Comparison of ENCODE assay signal across 9 cellular contexts in the genomic region with DNA sequence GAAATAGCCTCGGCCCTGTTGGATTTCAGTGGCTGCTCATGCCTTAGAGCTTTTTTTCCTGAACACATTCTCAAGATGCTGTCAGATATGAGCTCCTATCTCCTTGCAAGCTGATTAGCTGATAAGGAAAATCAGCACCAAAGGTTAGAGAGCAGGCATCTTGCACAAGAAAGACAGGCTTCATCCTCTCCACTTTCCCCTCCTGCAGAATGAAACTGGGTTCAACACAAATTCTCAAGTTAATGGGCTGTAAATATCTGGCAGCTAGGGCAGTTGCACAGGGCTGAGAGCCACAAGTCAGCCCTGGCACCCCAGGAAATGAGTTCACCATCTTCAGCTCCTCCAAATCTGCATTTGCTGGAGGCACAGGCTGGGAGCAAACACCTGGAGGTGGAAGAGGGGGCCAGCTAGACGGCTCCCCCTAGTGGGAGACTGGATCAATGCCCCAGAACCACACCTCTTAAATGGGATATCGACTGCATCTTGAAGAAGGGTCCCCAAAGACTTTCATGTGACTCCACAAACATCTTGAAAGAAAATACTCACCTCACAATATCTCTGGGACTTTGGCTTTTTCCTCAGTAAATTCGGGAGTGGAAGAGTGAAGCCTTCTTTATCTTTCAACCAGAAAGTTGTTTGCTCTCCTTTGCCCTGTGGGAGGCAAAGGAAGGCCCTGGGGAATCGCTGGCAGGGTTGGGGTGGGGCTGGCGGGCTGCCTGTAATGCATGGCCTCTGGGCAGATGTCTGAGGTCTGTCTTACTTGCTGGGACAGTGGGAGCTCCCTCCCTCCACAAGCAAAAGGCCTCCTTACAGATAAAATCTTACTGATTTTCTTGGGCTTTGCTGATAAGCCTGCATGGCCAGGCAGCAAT. TPM values are rescaled to one million over a fixed set of nuclear protein-coding genes. Genes with fewer than 3 reads are reported as not detected.
DNase-seq lines count a peak whose midpoint lies in the region; ATAC-seq, FAIRE-seq and TF ChIP-seq lines count a peak whose summit lies in the region.
"Had no signal": no experiment of that assay in that cellular context is flagged by ENCODE, and none has a peak within 500 bp of the region (broad histone marks: within the 10 kb centered on the region; RNA-seq: fewer than 3 reads in every experiment).

No MANE protein-coding gene starts in this region.

- H2BK120ac ChIP-seq in mesenchymal stem cell (ENCODE audit: low read depth, low read length) = no peak overlapping the region

- no peak for FAIRE-seq in urothelium cell line (lab: Jason Lieb, UNC)

- H3K27me3 Mint-ChIP-seq in CD4-positive, CD25-positive, alpha-beta regulatory T cell = peaks cover 27% of the 10 kb centered on the region
- peaks cover 45% of the 10 kb centered on the region for H3K27me3 Mint-ChIP-seq in T-helper 17 cell

- H3K4me1 ChIP-seq in CD4-positive, CD25-positive, alpha-beta regulatory T cell (ENCODE audit: control insufficient read depth, insufficient read depth, low read length, poor library complexity, severe bottlenecking) = no peaks in the 10 kb centered on the region
- H3K4me1 ChIP-seq in mesenchymal stem cell (ENCODE audit: control insufficient read depth, insufficient read depth, low read depth, low read length) = no peaks in the 10 kb centered on the region
- H3K4me1 ChIP-seq: SJSA1 had no signal

- H2AK5ac ChIP-seq in mesenchymal stem cell (ENCODE audit: low read length, severe bottlenecking) = no peak overlapping the region

- H3K79me1 ChIP-seq in mesenchymal stem cell (replicated peaks; ENCODE audit: low read length, poor library complexity, severe bottlenecking) = no peaks in the 10 kb centered on the region

- H3K36me3 ChIP-seq in CD4-positive, CD25-positive, alpha-beta regulatory T cell (ENCODE audit: control insufficient read depth, insufficient read depth, low read length) = no peaks in the 10 kb centered on the region
- H3K36me3 ChIP-seq in mesenchymal stem cell (ENCODE audit: control insufficient read depth in 1 of 2, insufficient read depth in 2 of 2, low read depth in 1 of 2, low read length in 2 of 2) = no peaks in the 10 kb centered on the region
- H3K36me3 ChIP-seq: SJSA1 had no signal

- H3K9me3 Mint-ChIP-seq in CD4-positive, CD25-positive, alpha-beta regulatory T cell = no peaks in the 10 kb centered on the region

- no peak overlapping the region for H3K9ac ChIP-seq in mesenchymal stem cell (ENCODE audit: low read length)

- H3K27ac ChIP-seq in CD4-positive, CD25-positive, alpha-beta regulatory T cell (ENCODE audit: insufficient read depth, low read length, poor library complexity, severe bottlenecking) = no peak overlapping the region
- no peak overlapping the region for H3K27ac ChIP-seq in mesenchymal stem cell (ENCODE audit: low read length, poor library complexity, severe bottlenecking)
- H3K27ac ChIP-seq: SJSA1 had no signal

- H3K4me2 ChIP-seq in mesenchymal stem cell (ENCODE audit: low read length, poor library complexity, severe bottlenecking) = no peak overlapping the region

- H4K91ac ChIP-seq in mesenchymal stem cell (ENCODE audit: low read length) = no peak overlapping the region

- H2BK15ac ChIP-seq in mesenchymal stem cell (ENCODE audit: low read depth, poor library complexity, severe bottlenecking) = no peak overlapping the region

- H2BK5ac ChIP-seq in mesenchymal stem cell (ENCODE audit: low read depth, low read length, poor library complexity, severe bottlenecking) = no peak overlapping the region

- H3K18ac ChIP-seq in mesenchymal stem cell (ENCODE audit: low read depth in 1 of 2, low read length in 2 of 2) = no peak overlapping the region

- no peak overlapping the region for H2BK12ac ChIP-seq in mesenchymal stem cell (ENCODE audit: low read length in 2 of 2)

- no peak overlapping the region for H3K27ac Mint-ChIP-seq in CD4-positive, CD25-positive, alpha-beta regulatory T cell
- no peak overlapping the region for H3K27ac Mint-ChIP-seq in T-helper 17 cell

- H3K14ac ChIP-seq in mesenchymal stem cell (ENCODE audit: low read length in 2 of 2) = no peak overlapping the region

- peaks cover 0 to 4% (median 0%) of the 10 kb centered on the region in 4 donors for H3K4me1 Mint-ChIP-seq in CD4-positive, CD25-positive, alpha-beta regulatory T cell
- H3K4me1 Mint-ChIP-seq in T-helper 17 cell = peaks cover 4% of the 10 kb centered on the region

- no peaks in the 10 kb centered on the region for H3K9me3 ChIP-seq in CD4-positive, CD25-positive, alpha-beta regulatory T cell (ENCODE audit: control insufficient read depth in 2 of 2, low read length in 2 of 2)
- H3K9me3 ChIP-seq in T-helper 17 cell (ENCODE audit: control insufficient read depth, low read length, poor library complexity, severe bottlenecking) (no peaks in the 10 kb centered on the region), mesenchymal stem cell (ENCODE audit: control insufficient read depth, low read length) (no peaks in the 10 kb centered on the region)
- H3K9me3 ChIP-seq: SJSA1 had no signal

- no peaks in the 10 kb centered on the region for H3K36me3 Mint-ChIP-seq in CD4-positive, CD25-positive, alpha-beta regulatory T cell
- no peaks in the 10 kb centered on the region for H3K36me3 Mint-ChIP-seq in T-helper 17 cell (ENCODE audit: low read depth)

- no peak for TF ChIP-seq POLR2A in GM18505 (IDR thresholded peaks at IDR 0.05; ENCODE audit: borderline replicate concordance, extremely low read depth, insufficient read depth, insufficient read length)

- no peak overlapping the region for H3K4me3 ChIP-seq in CD4-positive, CD25-positive, alpha-beta regulatory T cell (ENCODE audit: low read depth, low read length)
- no peak overlapping the region for H3K4me3 ChIP-seq in mesenchymal stem cell (ENCODE audit: insufficient read depth in 1 of 2, low read depth in 1 of 2, low read length in 2 of 2)
- H3K4me3 ChIP-seq: SJSA1 had no signal

- no peak overlapping the region for H2AFZ ChIP-seq in mesenchymal stem cell (ENCODE audit: low read depth, low read length)

- peaks cover 5% of the 10 kb centered on the region for H3K27me3 ChIP-seq in CD4-positive, CD25-positive, alpha-beta regulatory T cell (ENCODE audit: control insufficient read depth, insufficient read depth, low read length)
- H3K27me3 ChIP-seq in mesenchymal stem cell (ENCODE audit: control insufficient read depth in 1 of 2, insufficient read depth in 1 of 2, low read length in 2 of 2) = peaks cover 9 to 37% of the 10 kb centered on the region in 2 experiments

- ATAC-seq in CD4-positive, CD25-positive, alpha-beta regulatory T cell (ENCODE audit: low read depth in 2 of 2) = peak in 1 of 2 donors; percentile 34
- peak; percentile 84 for ATAC-seq in GM18867 (IDR thresholded peaks at IDR 0.05; ENCODE audit: unreplicated experiment)
- peak; percentile 73 for ATAC-seq in HG03520 (IDR thresholded peaks at IDR 0.05; ENCODE audit: unreplicated experiment)
- ATAC-seq in T-helper 17 cell = peak; percentile 52
- ATAC-seq in GM18505 (IDR thresholded peaks at IDR 0.05; ENCODE audit: unreplicated experiment) = no peak

- no peak overlapping the region for H3K4ac ChIP-seq in mesenchymal stem cell (ENCODE audit: low read depth in 1 of 2, low read length in 2 of 2)

- no peak overlapping the region for H3K23ac ChIP-seq in mesenchymal stem cell (ENCODE audit: low read length in 2 of 2)

- 26% methylated on average over 3 of the region's 6 CpGs for WGBS in mesenchymal stem cell

- DNase-seq in CD4-positive, CD25-positive, alpha-beta regulatory T cell = peak in 2 of 3 donors; percentile 3 to 41
- DNase-seq in T-helper 17 cell (peak in 1 of 3 donors; percentile 10), ecto neural progenitor cell (ENCODE audit: low spot score) (peak; percentile 72), mesenchymal stem cell (peak; percentile 22), urothelium cell line (ENCODE audit: low spot score) (peak; percentile 62)

- no peak overlapping the region for H4K8ac ChIP-seq in mesenchymal stem cell (ENCODE audit: low read length)

- H3K4me3 Mint-ChIP-seq in CD4-positive, CD25-positive, alpha-beta regulatory T cell = no peak overlapping the region
- no peak overlapping the region for H3K4me3 Mint-ChIP-seq in T-helper 17 cell

RNA-seq across cellular contexts. Expression of a gene that starts 24.7 kb away (rescaled TPM):
- not detected for total RNA-seq in CD4-positive, CD25-positive, alpha-beta regulatory T cell
- not detected for polyA plus RNA-seq in CD4-positive, CD25-positive, alpha-beta regulatory T cell
- total RNA-seq in T-helper 17 cell = not detected
- polyA plus RNA-seq in mesenchymal stem cell (2013, experiment 1 of 2) = not detected
- not detected for polyA plus RNA-seq in mesenchymal stem cell (2013, experiment 2 of 2)
- total RNA-seq: SJSA1 had no signal
